37 cellular contexts compared by ENCODE assay signal in genomic region chr15:39486546-39487081, GRCh38.
DNase-seq lines count a peak whose midpoint lies in the region; ATAC-seq, FAIRE-seq and TF ChIP-seq lines count a peak whose summit lies in the region.
"Had no signal": no experiment of that assay in that cellular context is flagged by ENCODE, and none has a peak within 500 bp of the region (broad histone marks: within the 10 kb centered on the region; RNA-seq: fewer than 3 reads in every experiment).

No MANE protein-coding gene starts in this region.

- DNase-seq in left ventricle myocardium superior (no peak), Right ventricle myocardium inferior (ENCODE audit: missing footprints) (no peak), esophagus muscularis mucosa (ENCODE audit: extremely low spot score) (no peak), vagina (ENCODE audit: extremely low spot score in 2 of 2) (no peak), SHP77 treated with DMSO at 0.1 percent for 48 hours (lab: John Stamatoyannopoulos, UW) (no peak), H54 (ENCODE audit: insufficient read length, low spot score) (no peak), D341Med (ENCODE audit: low spot score) (no peak)
- DNase-seq: activated CD8-positive, alpha-beta memory T cell treated with anti-CD3 and anti-CD28 coated beads, Interleukin-2, amount 50 U/mL, for 48 hours; activated CD8-positive, alpha-beta T cell treated with anti-CD3 and anti-CD28 coated beads for 36 hours; activated naive CD4-positive, alpha-beta T cell treated with anti-CD3 and anti-CD28 coated beads, Interleukin-2, amount 50 U/mL, for 16 hours; AML-193; amygdala; CD4-positive, alpha-beta memory T cell; effector CD4-positive, alpha-beta T cell; foreskin fibroblast; H9; head of caudate nucleus; Karpas-422; kidney; lower lobe of right lung; NCI-H1417; NCI-H2081 treated with DMSO at 0.1 percent for 48 hours; NCI-H345; NCI-H69; posterior cingulate gyrus; right lobe of liver; SJCRH30; stimulated activated CD4-positive, alpha-beta T cell treated with anti-CD3 and anti-CD28 coated beads, Interleukin-12 subunit alpha, Interleukin-12 subunit beta, amount 100 ng/mL, for 4 hours; stimulated activated CD4-positive, alpha-beta T cell treated with anti-CD3 and anti-CD28 coated beads, Interleukin-2, amount 100 ng/mL, for 48 hours; stimulated activated naive CD8-positive, alpha-beta T cell treated with anti-CD3 and anti-CD28 coated beads, Interleukin-15, amount 100 ng/mL, for 72 hours; SW 1271; T-helper 9 cell; tibial artery had no signal

- H3K27ac ChIP-seq in esophagus muscularis mucosa (replicated peaks in 1 of 4) = peak overlapping the region; percentile 71 to 86 (median 75)
- H3K27ac ChIP-seq in muscle layer of duodenum (ENCODE audit: low read length) = peak overlapping the region; percentile 73
- peak overlapping the region; percentile 71 for H3K27ac ChIP-seq in vagina
- H3K27ac ChIP-seq: epithelial cell of prostate, lower lobe of right lung, right lobe of liver, SJCRH30 had no signal

- H3K9me3 ChIP-seq in esophagus muscularis mucosa (no peaks in the 10 kb centered on the region), muscle layer of duodenum (ENCODE audit: control insufficient read depth in 1 of 2, low read length in 2 of 2) (no peaks in the 10 kb centered on the region), vagina (no peaks in the 10 kb centered on the region)
- H3K9me3 ChIP-seq: lower lobe of right lung, right lobe of liver, tibial artery had no signal

- H3K4me1 ChIP-seq in esophagus muscularis mucosa (peaks cover 22 to 52% (median 52%) of the 10 kb centered on the region in 4 donors), muscle layer of duodenum (ENCODE audit: control insufficient read depth in 1 of 2, insufficient read depth in 2 of 2, low read length in 2 of 2) (peaks cover 15 to 21% of the 10 kb centered on the region in 2 donors), vagina (peaks cover 22% of the 10 kb centered on the region)
- H3K4me1 ChIP-seq: lower lobe of right lung, right lobe of liver, SJCRH30 had no signal

- no peaks in the 10 kb centered on the region for H3K27me3 ChIP-seq in esophagus muscularis mucosa
- H3K27me3 ChIP-seq in muscle layer of duodenum (ENCODE audit: low read depth, low read length) = no peaks in the 10 kb centered on the region
- no peaks in the 10 kb centered on the region for H3K27me3 ChIP-seq in vagina
- H3K27me3 ChIP-seq: right lobe of liver, SJCRH30, tibial artery had no signal

- TF ChIP-seq EP300 in esophagus muscularis mucosa (IDR thresholded peaks at IDR 0.05) = no peak

- H3K36me3 ChIP-seq in esophagus muscularis mucosa (no peaks in the 10 kb centered on the region), muscle layer of duodenum (ENCODE audit: control insufficient read depth in 1 of 2, insufficient read depth in 2 of 2, low read length in 2 of 2) (no peaks in the 10 kb centered on the region), vagina (no peaks in the 10 kb centered on the region)
- H3K36me3 ChIP-seq: lower lobe of right lung, right lobe of liver, SJCRH30, tibial artery had no signal

- H3K4me3 ChIP-seq in esophagus muscularis mucosa = no peak overlapping the region
- no peak overlapping the region for H3K4me3 ChIP-seq in muscle layer of duodenum (ENCODE audit: low read depth in 1 of 2, low read length in 2 of 2)
- no peak overlapping the region for H3K4me3 ChIP-seq in vagina
- H3K4me3 ChIP-seq: GM12878, lower lobe of right lung, right lobe of liver, SJCRH30, tibial artery had no signal

- 47% methylated on average over 1 of the region's 1 CpG for WGBS in esophagus muscularis mucosa

- intact Hi-C loops in left ventricle myocardium superior (cut with micrococcal nuclease) = no loop called here
- intact Hi-C loops in Right ventricle myocardium inferior (cut with DNase I) = no loop called here
- intact Hi-C loops in esophagus muscularis mucosa (cut with DNase I) = no loop called here
- intact Hi-C loops in vagina (cut with DNase I) = no loop called here

- FAIRE-seq in H54 (lab: Jason Lieb, UNC) = no peak
- FAIRE-seq: GM12878, kidney had no signal

- TF ChIP-seq POLR2A in esophagus muscularis mucosa (IDR thresholded peaks at IDR 0.05; ENCODE audit: low read depth) (no peak), vagina (IDR thresholded peaks at IDR 0.05) (no peak), H54 (IDR thresholded peaks at IDR 0.05; ENCODE audit: low read depth, low read length) (no peak)

- ATAC-seq in left ventricle myocardium superior (peak; percentile 27), Right ventricle myocardium inferior (no peak)
- ATAC-seq: activated CD8-positive, alpha-beta T cell treated with anti-CD3 and anti-CD28 coated beads for 36 hours; GM12878; Panc1; right lobe of liver; stimulated activated naive CD8-positive, alpha-beta T cell treated with anti-CD3 and anti-CD28 coated beads, Interleukin-15, amount 100 ng/mL, for 72 hours had no signal

- TF ChIP-seq CTCF in esophagus muscularis mucosa (IDR thresholded peaks at IDR 0.05) (no peak), vagina (IDR thresholded peaks at IDR 0.05) (no peak)
